ENCODE assay signal across 1 cellular context in the genomic region with DNA sequence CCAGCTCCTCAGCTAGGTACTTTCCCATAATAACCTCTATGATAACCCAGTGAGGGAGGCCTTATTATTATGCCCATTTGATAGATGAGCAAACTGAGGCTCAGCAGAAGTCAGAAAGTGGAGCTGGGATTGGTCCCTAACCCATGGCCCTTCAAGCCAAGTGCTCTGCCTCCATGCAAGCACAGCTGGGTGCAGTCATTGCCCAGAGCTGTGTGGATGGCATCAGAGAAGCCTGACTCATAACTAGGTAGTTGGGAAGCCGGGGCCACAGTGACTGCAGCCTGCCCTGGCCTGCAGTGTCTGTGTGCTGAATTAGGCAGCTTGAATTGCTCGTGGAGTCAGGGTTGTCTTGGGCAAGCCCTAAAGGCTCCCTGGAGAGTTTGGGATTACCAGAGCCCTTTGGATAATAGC.
TF ChIP-seq lines count a peak whose summit lies in the region.

No MANE protein-coding gene starts in this region.

TF ChIP-seq in IMR-90, 13 proteins besides CTCF, POLR2A, EP300 and RAD21 (continued from another document):
- TF ChIP-seq CHD1 (IDR thresholded peaks at IDR 0.05; ENCODE audit: low read depth, low read length) (no peak), RFX5 (IDR thresholded peaks at IDR 0.05; ENCODE audit: low read depth, low read length) (no peak)
